ENCODE assay signal across 16 cellular contexts in genomic region chr18:73663581-73663980, GRCh38.
A peak's percentile ranks its signal among the peaks of the same experiment; 100 is the strongest.
DNase-seq lines count a peak whose midpoint lies in the region; ATAC-seq and TF ChIP-seq lines count a peak whose summit lies in the region.
"Had no signal": no experiment of that assay in that cellular context is flagged by ENCODE, and none has a peak within 500 bp of the region (broad histone marks: within the 10 kb centered on the region; RNA-seq: fewer than 3 reads in every experiment).

No MANE protein-coding gene starts in this region.

- no peaks in the 10 kb centered on the region for H3K36me3 ChIP-seq in upper lobe of left lung
- H3K36me3 ChIP-seq: BLaER1 treated with 17β-estradiol and CSF1 and Interleukin-3, amounts not matched to agents 10 nM and 100 nM had no signal

- no peak overlapping the region for H3K27ac ChIP-seq in upper lobe of left lung
- H3K27ac ChIP-seq: BLaER1 treated with 17β-estradiol and CSF1 and Interleukin-3, amounts not matched to agents 10 nM and 100 nM had no signal

- ATAC-seq in HG02981 (IDR thresholded peaks at IDR 0.05; ENCODE audit: unreplicated experiment), result no peak
- ATAC-seq in upper lobe of left lung (ENCODE audit: low FRiP score in 2 of 2), result no peak
- no peak for ATAC-seq in GM21526 (IDR thresholded peaks at IDR 0.05; ENCODE audit: low FRiP score, unreplicated experiment)
- ATAC-seq: GM23338, HepG2 had no signal

- H3K4me1 ChIP-seq in upper lobe of left lung, result no peaks in the 10 kb centered on the region
- H3K4me1 ChIP-seq: BLaER1 treated with 17β-estradiol and CSF1 and Interleukin-3, amounts not matched to agents 10 nM and 100 nM; Caco-2 had no signal

- 70 to 79% methylated on average over 2 of the region's 2 CpGs for WGBS in upper lobe of left lung, 2 donors

- H3K9me3 ChIP-seq in upper lobe of left lung, result no peaks in the 10 kb centered on the region
- H3K9me3 ChIP-seq: BLaER1 treated with 17β-estradiol and CSF1 and Interleukin-3, amounts not matched to agents 10 nM and 100 nM; Caco-2 had no signal

- no peak for TF ChIP-seq CTCF in upper lobe of left lung (IDR thresholded peaks at IDR 0.05)

- no peak overlapping the region for H3K4me3 ChIP-seq in upper lobe of left lung
- H3K4me3 ChIP-seq: BLaER1 treated with 17β-estradiol and CSF1 and Interleukin-3, amounts not matched to agents 10 nM and 100 nM; GM23338 had no signal

- TF ChIP-seq EP300 in upper lobe of left lung (IDR thresholded peaks at IDR 0.05), result no peak

- no peaks in the 10 kb centered on the region for H3K27me3 ChIP-seq in upper lobe of left lung
- H3K27me3 ChIP-seq: BLaER1 treated with 17β-estradiol and CSF1 and Interleukin-3, amounts not matched to agents 10 nM and 100 nM had no signal

- DNase-seq in Ammon's horn (ENCODE audit: low spot score) (peak; percentile 5), M059J (ENCODE audit: low read depth) (peak; percentile 66), RPMI7951 (ENCODE audit: low read depth) (peak; percentile 74), globus pallidus (ENCODE audit: low spot score) (peak; percentile 2), NCI-H1105 (lab: John Stamatoyannopoulos, UW) (no peak), upper lobe of left lung (no peak)
- DNase-seq: 8988T; Caco-2; CD4-positive, alpha-beta T cell; GDM1; HCEC 1CT had no signal

- TF ChIP-seq POLR2A in upper lobe of left lung (IDR thresholded peaks at IDR 0.05), result no peak

Comparison
In these comparisons a context has a peak if more than half of its experiments do, and no peak if none do; other contexts are left out.
1. DNase-seq: peak in Ammon's horn (single experiment), M059J (single experiment), RPMI7951 (single experiment) and globus pallidus (single experiment); none in NCI-H1105 (single experiment) and upper lobe of left lung (0 of 2).